ENCODE assay signal across 27 cellular contexts in genomic region chr20:10656270-10656669, GRCh38. TPM values are rescaled to one million over a fixed set of nuclear protein-coding genes. Genes with fewer than 3 reads are reported as not detected.
DNase-seq lines count a peak whose midpoint lies in the region; ATAC-seq and TF ChIP-seq lines count a peak whose summit lies in the region.
"Had no signal": no experiment of that assay in that cellular context is flagged by ENCODE, and none has a peak within 500 bp of the region (broad histone marks: within the 10 kb centered on the region; RNA-seq: fewer than 3 reads in every experiment).

No MANE protein-coding gene starts in this region.

- no peak overlapping the region for H3K9ac ChIP-seq in neural progenitor cell
- H3K9ac ChIP-seq: BLaER1 had no signal

- H3K27me3 ChIP-seq in ascending aorta: no peaks in the 10 kb centered on the region
- no peaks in the 10 kb centered on the region for H3K27me3 ChIP-seq in esophagus (ENCODE audit: control insufficient read depth in 1 of 2, insufficient read depth in 2 of 2, low read length in 2 of 2)
- H3K27me3 ChIP-seq in neural progenitor cell: no peaks in the 10 kb centered on the region
- H3K27me3 ChIP-seq in tibial artery: no peaks in the 10 kb centered on the region
- H3K27me3 ChIP-seq: BLaER1, pancreas, right atrium auricular region had no signal

- H3F3A ChIP-seq in neural progenitor cell (ENCODE audit: low read depth): peaks cover 66% of the 10 kb centered on the region

- 40 to 63% methylated on average over 5 of the region's 5 CpGs for WGBS in esophagus, 2 donors

- H3K9me3 Mint-ChIP-seq in neural progenitor cell: no peaks in the 10 kb centered on the region
- H3K9me3 Mint-ChIP-seq: activated CD4-positive, alpha-beta memory T cell treated with anti-CD3 and anti-CD28 coated beads for 36 hours; activated naive CD4-positive, alpha-beta T cell treated with anti-CD3 and anti-CD28 coated beads, Interleukin-2, amount 10 ng/mL, durations not matched to agents 7 days and 5 days; natural killer cell had no signal

- H3K27ac ChIP-seq in ascending aorta: peak overlapping the region; percentile 93 to 100
- H3K27ac ChIP-seq in esophagus (ENCODE audit: low read depth in 2 of 2, low read length in 1 of 2): peak overlapping the region; percentile 54 to 65
- H3K27ac ChIP-seq in neural progenitor cell: peak overlapping the region; percentile 64
- peak overlapping the region; percentile 99 for H3K27ac ChIP-seq in tibial artery
- H3K27ac ChIP-seq: BLaER1 had no signal

- peaks cover 92% of the 10 kb centered on the region for H3K4me1 Mint-ChIP-seq in neural progenitor cell
- H3K4me1 Mint-ChIP-seq: activated naive CD4-positive, alpha-beta T cell treated with anti-CD3 and anti-CD28 coated beads, Interleukin-2, amount 10 ng/mL, durations not matched to agents 7 days and 5 days; natural killer cell had no signal

- DNase-seq in ascending aorta (ENCODE audit: low spot score in 2 of 2): no peak
- DNase-seq in neural progenitor cell (ENCODE audit: low spot score): no peak
- peak; percentile 3 to 51 for DNase-seq in tibial artery
- no peak for DNase-seq in GDM1 (lab: John Stamatoyannopoulos, UW)
- DNase-seq in NCI-H69 (lab: John Stamatoyannopoulos, UW): no peak
- DNase-seq: activated CD4-positive, alpha-beta memory T cell treated with anti-CD3 and anti-CD28 coated beads for 36 hours; activated CD4-positive, CD25-positive, alpha-beta regulatory T cell treated with anti-CD3 and anti-CD28 coated beads, Interleukin-2, amount 50 U/mL, for 72 hours; activated CD8-positive, alpha-beta memory T cell treated with anti-CD3 and anti-CD28 coated beads, Interleukin-2, amount 50 U/mL, for 4 hours; activated naive CD4-positive, alpha-beta T cell treated with anti-CD3 and anti-CD28 coated beads, Interleukin-2, amount 10 ng/mL, durations not matched to agents 7 days and 5 days; DMS79; GF-D8; H7; IMR-90; natural killer cell; NCI-H1092; NCI-H1930; NCI-H526 treated with DMSO at 0.1 percent for 48 hours; pancreas; SIG-M5; stimulated activated CD4-positive, alpha-beta T cell treated with anti-CD3 and anti-CD28 coated beads, Interleukin-4, amount 100 ng/mL, for 24 hours; stimulated activated naive B cell treated with anti-CD40 and anti-IgM and Interleukin-4, amounts not matched to agents 10 μg/mL and 1 μg/mL and 100 μg/mL, for 72 hours; T-helper 1 cell had no signal

- H3K4me2 ChIP-seq in neural progenitor cell: peak overlapping the region; percentile 63
- H3K4me2 ChIP-seq: BLaER1 had no signal

- H3K79me2 ChIP-seq in neural progenitor cell (ENCODE audit: low read depth): peaks cover 89% of the 10 kb centered on the region

- H3K36me3 ChIP-seq in ascending aorta (peaks cover 20 to 76% of the 10 kb centered on the region in 2 donors), esophagus (ENCODE audit: control insufficient read depth in 2 of 2, insufficient read depth in 2 of 2, low read length in 1 of 2) (peaks cover 13 to 32% of the 10 kb centered on the region in 2 donors), neural progenitor cell (peaks cover 11% of the 10 kb centered on the region), tibial artery (peaks cover 63 to 74% (median 73%) of the 10 kb centered on the region in 3 donors)
- H3K36me3 ChIP-seq: BLaER1 had no signal

- no peak overlapping the region for H2AFZ ChIP-seq in neural progenitor cell (replicated peaks)

- peak overlapping the region; percentile 48 for H3K4me3 Mint-ChIP-seq in neural progenitor cell
- H3K4me3 Mint-ChIP-seq: activated CD4-positive, alpha-beta memory T cell treated with anti-CD3 and anti-CD28 coated beads for 36 hours; activated naive CD4-positive, alpha-beta T cell treated with anti-CD3 and anti-CD28 coated beads, Interleukin-2, amount 10 ng/mL, durations not matched to agents 7 days and 5 days; natural killer cell; stimulated activated naive B cell treated with anti-CD40 and anti-IgM and Interleukin-4, amounts not matched to agents 10 μg/mL and 1 μg/mL and 100 μg/mL, for 72 hours had no signal

- no peak for ATAC-seq in GM21390 (IDR thresholded peaks at IDR 0.05; ENCODE audit: unreplicated experiment)
- ATAC-seq: natural killer cell; Panc1; pancreas; stimulated activated naive B cell treated with anti-CD40 and anti-IgM and Interleukin-4, amounts not matched to agents 10 μg/mL and 1 μg/mL and 100 μg/mL, for 72 hours had no signal

- H3K4me3 ChIP-seq in ascending aorta: peak overlapping the region in 1 of 2 donors; percentile 54
- H3K4me3 ChIP-seq in esophagus (ENCODE audit: low read depth in 1 of 2, low read length in 2 of 2): no peak overlapping the region
- peak overlapping the region; percentile 21 for H3K4me3 ChIP-seq in neural progenitor cell
- peak overlapping the region in 1 of 2 donors; percentile 7 for H3K4me3 ChIP-seq in tibial artery
- H3K4me3 ChIP-seq: BLaER1, pancreas, right atrium auricular region had no signal

- H3K9me3 ChIP-seq in ascending aorta: no peaks in the 10 kb centered on the region
- H3K9me3 ChIP-seq in esophagus (ENCODE audit: control insufficient read depth in 2 of 2, insufficient read depth in 1 of 2, low read depth in 1 of 2, low read length in 1 of 2): no peaks in the 10 kb centered on the region
- no peaks in the 10 kb centered on the region for H3K9me3 ChIP-seq in neural progenitor cell (ENCODE audit: low read depth)
- H3K9me3 ChIP-seq in tibial artery: no peaks in the 10 kb centered on the region
- H3K9me3 ChIP-seq: BLaER1, pancreas, right atrium auricular region had no signal

- no peak for TF ChIP-seq CTCF in ascending aorta (IDR thresholded peaks at IDR 0.05)
- TF ChIP-seq CTCF in neural progenitor cell (IDR thresholded peaks at IDR 0.05): no peak
- TF ChIP-seq CTCF in tibial artery (IDR thresholded peaks at IDR 0.05): no peak

- peaks cover 29 to 96% of the 10 kb centered on the region in 2 donors for H3K4me1 ChIP-seq in ascending aorta
- peaks cover 12 to 27% of the 10 kb centered on the region in 2 donors for H3K4me1 ChIP-seq in esophagus (ENCODE audit: control insufficient read depth in 2 of 2, insufficient read depth in 2 of 2, low read length in 1 of 2)
- peaks cover 71% of the 10 kb centered on the region for H3K4me1 ChIP-seq in neural progenitor cell
- peaks cover 4 to 100% (median 86%) of the 10 kb centered on the region in 4 donors for H3K4me1 ChIP-seq in tibial artery

- intact Hi-C loops in ascending aorta (cut with DNase I): no loop called here
- intact Hi-C loops in tibial artery (cut with DNase I; ENCODE audit: low total_unique reads): no loop called here

- peaks cover 71% of the 10 kb centered on the region for H3K36me3 Mint-ChIP-seq in neural progenitor cell
- H3K36me3 Mint-ChIP-seq: activated CD4-positive, alpha-beta memory T cell treated with anti-CD3 and anti-CD28 coated beads for 36 hours; activated naive CD4-positive, alpha-beta T cell treated with anti-CD3 and anti-CD28 coated beads, Interleukin-2, amount 10 ng/mL, durations not matched to agents 7 days and 5 days; natural killer cell; stimulated activated naive B cell treated with anti-CD40 and anti-IgM and Interleukin-4, amounts not matched to agents 10 μg/mL and 1 μg/mL and 100 μg/mL, for 72 hours had no signal

- H4K20me1 ChIP-seq in neural progenitor cell (ENCODE audit: low read depth): peaks cover 98% of the 10 kb centered on the region
- H4K20me1 ChIP-seq: BLaER1 had no signal

- peak overlapping the region; percentile 93 for H3K27ac Mint-ChIP-seq in neural progenitor cell
- H3K27ac Mint-ChIP-seq: activated CD4-positive, alpha-beta memory T cell treated with anti-CD3 and anti-CD28 coated beads for 36 hours; activated naive CD4-positive, alpha-beta T cell treated with anti-CD3 and anti-CD28 coated beads, Interleukin-2, amount 10 ng/mL, durations not matched to agents 7 days and 5 days; natural killer cell; stimulated activated naive B cell treated with anti-CD40 and anti-IgM and Interleukin-4, amounts not matched to agents 10 μg/mL and 1 μg/mL and 100 μg/mL, for 72 hours had no signal

- peaks cover 7% of the 10 kb centered on the region for H3K27me3 Mint-ChIP-seq in neural progenitor cell (ENCODE audit: insufficient read depth, low read depth)

RNA-seq across cellular contexts. Expression of gene JAG1, which starts 17.5 kb away (rescaled TPM):
- total RNA-seq in ascending aorta (101 TPM), neural progenitor cell (ENCODE audit: low replicate concordance) (121 and 129 TPM in 2 replicates)
- 10 to 100 TPM; 36.5 to 48.8 TPM for polyA plus RNA-seq in esophagus

Comparison
In these comparisons a context has a peak if more than half of its experiments do, and no peak if none do; other contexts are left out.
1. DNase-seq: peak in tibial artery (2 of 2); none in ascending aorta (0 of 2), neural progenitor cell (single experiment), GDM1 (single experiment) and NCI-H69 (single experiment).
2. Peak in every context shown above with its lines, with median percentiles within 50 percentile points of each other: H3K27ac ChIP-seq.